Comparison of ENCODE assay signal across 8 cellular contexts in genomic region chr4:17636696-17637351, GRCh38. TPM values are rescaled to one million over a fixed set of nuclear protein-coding genes. Genes with fewer than 3 reads are reported as not detected.
DNase-seq lines count a peak whose midpoint lies in the region; ATAC-seq and TF ChIP-seq lines count a peak whose summit lies in the region.

No MANE protein-coding gene starts in this region.

- POLR2A ChIA-PET in MCF 10A (lab: Yijun Ruan, JAX): interaction anchor here (0.6 to 2.5 kb wide), 5 partner anchors 22 to 994 kb away, joined by 3 to 7 read pairs (median 5); partner anchors contain the start of gene MED28

- peaks cover 52% of the 10 kb centered on the region for H3K36me3 ChIP-seq in WERI-Rb-1

- no peak overlapping the region for H3K4me3 ChIP-seq in WERI-Rb-1 (ENCODE audit: low read depth, low read length)

- BruUV-seq in MCF 10A (replicated peaks; lab: Mats Ljungman, UMichigan): no TSS peak

- intact Hi-C loops in MCF 10A (cut with micrococcal nuclease): loop anchor here (1.0 to 5.0 kb wide), 3 partner anchors 88 to 955 kb away; no protein-coding TSS in a partner anchor

- H3K27me3 Mint-ChIP-seq in MCF 10A (ENCODE audit: insufficient read depth, unreplicated experiment): no peaks in the 10 kb centered on the region

- TF ChIP-seq CTCF in WERI-Rb-1 (IDR thresholded peaks at IDR 0.05; ENCODE audit: low read depth, low read length) (peak; percentile 92), MCF 10A (IDR thresholded peaks at IDR 0.05; ENCODE audit: unreplicated experiment) (peak; percentile 79)

- CTCF ChIA-PET in MCF 10A (lab: Yijun Ruan, JAX): interaction anchor here (0.5 to 2.8 kb wide), 36 partner anchors 9 to 1366 kb away, joined by 3 to 24 read pairs (median 4); no protein-coding TSS in a partner anchor

- peak; percentile 28 for DNase-seq in NK-92 treated with Interleukin-12 subunit alpha and Interleukin-12 subunit beta, amount 100 ng/mL, for 24 hours (lab: John Stamatoyannopoulos, UW)
- DNase-seq in NK-92 (lab: John Stamatoyannopoulos, UW; ENCODE audit: unreplicated experiment): no peak
- DNase-seq in NCI-H187 treated with DMSO at 0.1 percent for 48 hours (lab: John Stamatoyannopoulos, UW): peak; percentile 7
- DNase-seq in WERI-Rb-1: peak; percentile 83
- DNase-seq in MCF 10A (ENCODE audit: unreplicated experiment): peak; percentile 80
- peak; percentile 84 for DNase-seq in inferior parietal cortex (ENCODE audit: extremely low spot score)
- peak; percentile 83 for DNase-seq in stimulated activated CD4-positive, alpha-beta T cell treated with anti-CD3 and anti-CD28 coated beads, Interleukin-15, amount 100 ng/mL, for 24 hours

- H3K27ac ChIP-seq in WERI-Rb-1: 0 out of 2 replicates have a peak overlapping the region, but pooled peaks have one; percentile 20

- peaks cover 67% of the 10 kb centered on the region for H3K36me3 Mint-ChIP-seq in MCF 10A (ENCODE audit: insufficient read depth, unreplicated experiment)

- H3K27ac Mint-ChIP-seq in MCF 10A (ENCODE audit: low read depth, unreplicated experiment): no peak overlapping the region

- no peaks in the 10 kb centered on the region for H3K27me3 ChIP-seq in WERI-Rb-1 (ENCODE audit: insufficient read depth, low read depth, severe bottlenecking)

- H3K9me3 ChIP-seq in WERI-Rb-1 (ENCODE audit: severe bottlenecking): no peaks in the 10 kb centered on the region

- H3K4me1 Mint-ChIP-seq in MCF 10A (ENCODE audit: insufficient read depth, unreplicated experiment): no peaks in the 10 kb centered on the region

- no peaks in the 10 kb centered on the region for H3K9me3 Mint-ChIP-seq in MCF 10A (ENCODE audit: unreplicated experiment)

- peak; percentile 90 for ATAC-seq in HG02852 (IDR thresholded peaks at IDR 0.05; ENCODE audit: unreplicated experiment)

- H3K4me3 Mint-ChIP-seq in MCF 10A (ENCODE audit: unreplicated experiment): no peak overlapping the region

RNA-seq across cellular contexts. Expression of gene MED28, which starts 22.4 kb away (rescaled TPM):
- 31.8 and 32.1 TPM in 2 replicates for total RNA-seq in MCF 10A (2022)

RNA-seq across cellular contexts. Expression of gene LAP3, which starts 59.8 kb away (rescaled TPM):
- 31.0 and 45.0 TPM in 2 replicates for total RNA-seq in MCF 10A (2022)
